8 cellular contexts compared by ENCODE assay signal in genomic region chr4:38162240-38162784, GRCh38.
DNase-seq lines count a peak whose midpoint lies in the region; FAIRE-seq and TF ChIP-seq lines count a peak whose summit lies in the region.
"Had no signal": no experiment of that assay in that cellular context is flagged by ENCODE, and none has a peak within 500 bp of the region (broad histone marks: within the 10 kb centered on the region; RNA-seq: fewer than 3 reads in every experiment).

No MANE protein-coding gene starts in this region.

- no peak for TF ChIP-seq POLR2A in tibial nerve (IDR thresholded peaks at IDR 0.05)

- peak; percentile 9 for DNase-seq in GOT3 (lab: John Stamatoyannopoulos, UW)
- DNase-seq in RPMI7951 (ENCODE audit: low read depth) = peak; percentile 97
- peak; percentile 71 for DNase-seq in fibroblast of gingiva (ENCODE audit: low read depth)
- DNase-seq in retina = peak; percentile 21
- no peak for DNase-seq in GM19239 (ENCODE audit: insufficient read length, low spot score)
- no peak for DNase-seq in amniotic stem cell (lab: John Stamatoyannopoulos, UW)
- DNase-seq in tibial nerve (ENCODE audit: low spot score in 2 of 2) = no peak
- DNase-seq: esophagus squamous epithelium had no signal

- no peak for TF ChIP-seq CTCF in tibial nerve (IDR thresholded peaks at IDR 0.05)

- no peak overlapping the region for H3K4me3 ChIP-seq in tibial nerve
- H3K4me3 ChIP-seq: esophagus squamous epithelium had no signal

- peaks cover 0 to 5% (median 0%) of the 10 kb centered on the region in 4 donors for H3K9me3 ChIP-seq in tibial nerve

- peaks cover 0 to 23% (median 11%) of the 10 kb centered on the region in 4 donors for H3K4me1 ChIP-seq in tibial nerve

- H3K36me3 ChIP-seq in tibial nerve = no peaks in the 10 kb centered on the region
- H3K36me3 ChIP-seq: esophagus squamous epithelium had no signal

- no peaks in the 10 kb centered on the region for H3K27me3 ChIP-seq in tibial nerve
- H3K27me3 ChIP-seq: esophagus squamous epithelium had no signal

- 59 to 86% methylated on average over 4 of the region's 4 CpGs for WGBS in tibial nerve, 2 donors

- TF ChIP-seq EP300 in tibial nerve (IDR thresholded peaks at IDR 0.05) = no peak

- no peak for FAIRE-seq in GM19239 (lab: Jason Lieb, UNC)

- H3K27ac ChIP-seq in tibial nerve = peak overlapping the region in 2 of 4 donors; percentile 29 to 47

Comparison
In these comparisons a context has a peak if more than half of its experiments do, and no peak if none do; other contexts are left out.
1. DNase-seq: peak in GOT3 (single experiment), RPMI7951 (single experiment), fibroblast of gingiva (single experiment) and retina (single experiment); none in GM19239 (single experiment), amniotic stem cell (single experiment) and tibial nerve (0 of 2).